1 cellular context compared by ENCODE assay signal in genomic region chr6:150319924-150320323, GRCh38.
TF ChIP-seq lines count a peak whose summit lies in the region.

No MANE protein-coding gene starts in this region.

TF ChIP-seq in GM23338, 12 proteins besides CTCF, POLR2A, EP300 and RAD21 (continued from another document):
- TF ChIP-seq ZNF462 (CRISPR knock-in tag; IDR thresholded peaks at IDR 0.05) = no peak
- TF ChIP-seq EZH2phosphoT487 (IDR thresholded peaks at IDR 0.05; ENCODE audit: unreplicated experiment) = no peak
- no peak for TF ChIP-seq REST (IDR thresholded peaks at IDR 0.05; ENCODE audit: unreplicated experiment)
- TF ChIP-seq JUNB (IDR thresholded peaks at IDR 0.05; ENCODE audit: unreplicated experiment) = no peak
- TF ChIP-seq NANOG (IDR thresholded peaks at IDR 0.05; ENCODE audit: borderline replicate concordance) = no peak
- TF ChIP-seq ZNF331 (CRISPR knock-in tag; IDR thresholded peaks at IDR 0.05; ENCODE audit: low read depth) = no peak
